ENCODE assay signal across 10 cellular contexts in genomic region chr2:170073288-170073687, GRCh38.
A peak's percentile ranks its signal among the peaks of the same experiment; 100 is the strongest.
DNase-seq lines count a peak whose midpoint lies in the region; ATAC-seq and TF ChIP-seq lines count a peak whose summit lies in the region.
"Had no signal": no experiment of that assay in that cellular context is flagged by ENCODE, and none has a peak within 500 bp of the region (broad histone marks: within the 10 kb centered on the region; RNA-seq: fewer than 3 reads in every experiment).

No MANE protein-coding gene starts in this region.

- ATAC-seq in activated CD8-positive, alpha-beta memory T cell treated with anti-CD3 and anti-CD28 coated beads, Interleukin-2, amount 10 ng/mL, durations not matched to agents 7 days and 5 days: no peak
- ATAC-seq in HG02763 (IDR thresholded peaks at IDR 0.05; ENCODE audit: unreplicated experiment): no peak

- intact Hi-C loops in activated CD4-positive, alpha-beta memory T cell treated with anti-CD3 and anti-CD28 coated beads for 36 hours (cut with micrococcal nuclease): no loop called here

- H3K36me3 Mint-ChIP-seq in activated CD8-positive, alpha-beta memory T cell treated with anti-CD3 and anti-CD28 coated beads, Interleukin-2, amount 10 ng/mL, durations not matched to agents 7 days and 5 days: peaks cover 25% of the 10 kb centered on the region
- peaks cover 52% of the 10 kb centered on the region for H3K36me3 Mint-ChIP-seq in activated CD4-positive, alpha-beta memory T cell treated with anti-CD3 and anti-CD28 coated beads for 36 hours

- H3K9me3 Mint-ChIP-seq in activated CD8-positive, alpha-beta memory T cell treated with anti-CD3 and anti-CD28 coated beads, Interleukin-2, amount 10 ng/mL, durations not matched to agents 7 days and 5 days (ENCODE audit: low read depth): no peaks in the 10 kb centered on the region
- H3K9me3 Mint-ChIP-seq in activated CD4-positive, alpha-beta memory T cell treated with anti-CD3 and anti-CD28 coated beads for 36 hours: peaks cover 16% of the 10 kb centered on the region

- no peak overlapping the region for H3K4me3 Mint-ChIP-seq in activated CD8-positive, alpha-beta memory T cell treated with anti-CD3 and anti-CD28 coated beads, Interleukin-2, amount 10 ng/mL, durations not matched to agents 7 days and 5 days
- H3K4me3 Mint-ChIP-seq in activated CD4-positive, alpha-beta memory T cell treated with anti-CD3 and anti-CD28 coated beads for 36 hours: no peak overlapping the region
- H3K4me3 Mint-ChIP-seq: activated naive CD8-positive, alpha-beta T cell treated with anti-CD3 and anti-CD28 coated beads for 36 hours had no signal

- DNase-seq in G401 (ENCODE audit: low spot score) (peak; percentile 50), RPMI7951 (ENCODE audit: low read depth) (peak; percentile 44), fibroblast of the aortic adventitia (ENCODE audit: low read depth) (peak; percentile 95), pulmonary artery endothelial cell (ENCODE audit: low read depth, low spot score) (peak; percentile 95)
- no peak for DNase-seq in activated CD4-positive, alpha-beta T cell treated with anti-CD3 and anti-CD28 coated beads, Interleukin-2, amount 50 U/mL, for 48 hours
- no peak for DNase-seq in activated CD8-positive, alpha-beta memory T cell treated with anti-CD3 and anti-CD28 coated beads, Interleukin-2, amount 10 ng/mL, durations not matched to agents 7 days and 5 days
- no peak for DNase-seq in activated CD4-positive, alpha-beta memory T cell treated with anti-CD3 and anti-CD28 coated beads for 36 hours
- DNase-seq: activated naive CD8-positive, alpha-beta T cell treated with anti-CD3 and anti-CD28 coated beads for 36 hours; MM.1S had no signal

- POLR2A ChIA-PET in activated CD4-positive, alpha-beta memory T cell treated with anti-CD3 and anti-CD28 coated beads for 36 hours (lab: Charles Lee): no interaction called here

- in situ Hi-C loops in G401 (cut with HindIII; ENCODE audit: low sequenced_read_pairs): no loop called here

- TF ChIP-seq CTCF in fibroblast of the aortic adventitia (IDR thresholded peaks at IDR 0.05; ENCODE audit: insufficient read depth, low read length): no peak

- no peak overlapping the region for H3K4me3 ChIP-seq in fibroblast of the aortic adventitia (ENCODE audit: low read depth, low read length)

- CTCF ChIA-PET in activated CD8-positive, alpha-beta memory T cell treated with anti-CD3 and anti-CD28 coated beads, Interleukin-2, amount 10 ng/mL, durations not matched to agents 7 days and 5 days (lab: Charles Lee): no interaction called here
- CTCF ChIA-PET in activated CD4-positive, alpha-beta memory T cell treated with anti-CD3 and anti-CD28 coated beads for 36 hours (lab: Charles Lee): interaction anchor here (0.9 kb wide), 1 partner anchor 13 kb away, joined by 3 read pairs; no protein-coding TSS in a partner anchor

- H3K27ac Mint-ChIP-seq in activated CD8-positive, alpha-beta memory T cell treated with anti-CD3 and anti-CD28 coated beads, Interleukin-2, amount 10 ng/mL, durations not matched to agents 7 days and 5 days: no peak overlapping the region
- no peak overlapping the region for H3K27ac Mint-ChIP-seq in activated CD4-positive, alpha-beta memory T cell treated with anti-CD3 and anti-CD28 coated beads for 36 hours
- H3K27ac Mint-ChIP-seq: activated naive CD8-positive, alpha-beta T cell treated with anti-CD3 and anti-CD28 coated beads for 36 hours had no signal

- H3K27me3 Mint-ChIP-seq in activated CD8-positive, alpha-beta memory T cell treated with anti-CD3 and anti-CD28 coated beads, Interleukin-2, amount 10 ng/mL, durations not matched to agents 7 days and 5 days: no peaks in the 10 kb centered on the region
- no peaks in the 10 kb centered on the region for H3K27me3 Mint-ChIP-seq in activated CD4-positive, alpha-beta memory T cell treated with anti-CD3 and anti-CD28 coated beads for 36 hours
- H3K27me3 Mint-ChIP-seq: activated naive CD8-positive, alpha-beta T cell treated with anti-CD3 and anti-CD28 coated beads for 36 hours had no signal

- no peaks in the 10 kb centered on the region for H3K4me1 Mint-ChIP-seq in activated CD8-positive, alpha-beta memory T cell treated with anti-CD3 and anti-CD28 coated beads, Interleukin-2, amount 10 ng/mL, durations not matched to agents 7 days and 5 days
- H3K4me1 Mint-ChIP-seq in activated CD4-positive, alpha-beta memory T cell treated with anti-CD3 and anti-CD28 coated beads for 36 hours (ENCODE audit: low read depth): no peaks in the 10 kb centered on the region
- H3K4me1 Mint-ChIP-seq: activated naive CD8-positive, alpha-beta T cell treated with anti-CD3 and anti-CD28 coated beads for 36 hours had no signal

Comparison
In these comparisons a context has a peak if more than half of its experiments do, and no peak if none do; other contexts are left out.
1. DNase-seq: peak in G401 (single experiment), RPMI7951 (single experiment), fibroblast of the aortic adventitia (single experiment) and pulmonary artery endothelial cell (single experiment); none in activated CD4-positive, alpha-beta T cell treated with anti-CD3 and anti-CD28 coated beads, Interleukin-2, amount 50 U/mL, for 48 hours (0 of 2), activated CD8-positive, alpha-beta memory T cell treated with anti-CD3 and anti-CD28 coated beads, Interleukin-2, amount 10 ng/mL, durations not matched to agents 7 days and 5 days (single experiment) and activated CD4-positive, alpha-beta memory T cell treated with anti-CD3 and anti-CD28 coated beads for 36 hours (single experiment).